Comparison of ENCODE assay signal across 21 cellular contexts in genomic region chr1:223796210-223796609, GRCh38. TPM values are rescaled to one million over a fixed set of nuclear protein-coding genes. Genes with fewer than 3 reads are reported as not detected.
DNase-seq lines count a peak whose midpoint lies in the region; ATAC-seq, FAIRE-seq and TF ChIP-seq lines count a peak whose summit lies in the region.
"Had no signal": no experiment of that assay in that cellular context is flagged by ENCODE, and none has a peak within 500 bp of the region (broad histone marks: within the 10 kb centered on the region; RNA-seq: fewer than 3 reads in every experiment).

No MANE protein-coding gene starts in this region.

- no peak overlapping the region for H3K4me3 ChIP-seq in WERI-Rb-1 (ENCODE audit: low read depth, low read length)

- no peak for ATAC-seq in GM21381 (IDR thresholded peaks at IDR 0.05; ENCODE audit: unreplicated experiment)
- ATAC-seq: HepG2, PC-3, SK-N-SH treated with all-trans-retinoic acid at 6 μM for 48 hours had no signal

- H3K27ac ChIP-seq in angular gyrus (ENCODE audit: low read depth, low read length) (peak overlapping the region; percentile 82), layer of hippocampus (ENCODE audit: low read depth, low read length) (peak overlapping the region; percentile 78), temporal lobe (ENCODE audit: low read depth, low read length) (peak overlapping the region; percentile 79), WERI-Rb-1 (no peak overlapping the region)

- no peak for DNase-seq in D721Med (ENCODE audit: insufficient read length, low spot score)
- no peak for DNase-seq in T-helper 2 cell
- no peak for DNase-seq in WERI-Rb-1
- DNase-seq: DMS79 treated with DMSO at 0.1 percent for 48 hours, HFFc6, KG1, MV-4-11, NCI-H1694 treated with DMSO at 0.1 percent for 48 hours, NCI-H2107, NCI-H2227 treated with DMSO at 0.1 percent for 48 hours, NCI-H524, PC-3, RPMI8226, SIG-M5 had no signal

- TF ChIP-seq CTCF in D721Med (IDR thresholded peaks at IDR 0.05; ENCODE audit: insufficient read depth, missing control alignments) (no peak), WERI-Rb-1 (IDR thresholded peaks at IDR 0.05; ENCODE audit: low read depth, low read length) (no peak)

- no peaks in the 10 kb centered on the region for H3K9me3 ChIP-seq in WERI-Rb-1 (ENCODE audit: severe bottlenecking)

- FAIRE-seq in D721Med (lab: Jason Lieb, UNC), result peak; percentile 77
- FAIRE-seq: H1, HepG2 had no signal

- H3K27me3 ChIP-seq in layer of hippocampus (ENCODE audit: control insufficient read depth, insufficient read depth, low read length) (no peaks in the 10 kb centered on the region), WERI-Rb-1 (ENCODE audit: insufficient read depth, low read depth, severe bottlenecking) (no peaks in the 10 kb centered on the region)

- peaks cover 12% of the 10 kb centered on the region for H3K36me3 ChIP-seq in WERI-Rb-1

RNA-seq across cellular contexts. Expression of gene TP53BP2, which starts 49.5 kb away (rescaled TPM):
- 32.5 TPM for total RNA-seq in temporal lobe
